In genomic region chr7:101835136-101835535, GRCh38 we compare ENCODE assay signal across 2 cellular contexts.
TF ChIP-seq lines count a peak whose summit lies in the region.

No MANE protein-coding gene starts in this region.

TF ChIP-seq in IMR-90, 13 proteins besides CTCF, POLR2A, EP300 and RAD21:
- no peak for TF ChIP-seq MAZ (IDR thresholded peaks at IDR 0.05; ENCODE audit: borderline replicate concordance, low read depth, low read length)
- no peak for TF ChIP-seq MXI1 (IDR thresholded peaks at IDR 0.05; ENCODE audit: borderline replicate concordance, low read depth, low read length)
- no peak for TF ChIP-seq CEBPB (IDR thresholded peaks at IDR 0.05; ENCODE audit: low read depth, low read length)
- TF ChIP-seq SMC3 (IDR thresholded peaks at IDR 0.05; ENCODE audit: low read depth, low read length), result no peak
- no peak for TF ChIP-seq USF2 (IDR thresholded peaks at IDR 0.05; ENCODE audit: low read depth, low read length)
- no peak for TF ChIP-seq NFE2L2 (IDR thresholded peaks at IDR 0.05; ENCODE audit: low read depth, low read length)
- no peak for TF ChIP-seq MAFK (IDR thresholded peaks at IDR 0.05; ENCODE audit: low read depth, low read length)
- no peak for TF ChIP-seq FOS (IDR thresholded peaks at IDR 0.05; ENCODE audit: low read depth, low read length)
- no peak for TF ChIP-seq BHLHE40 (IDR thresholded peaks at IDR 0.05; ENCODE audit: low read depth, low read length)
- TF ChIP-seq CHD1 (IDR thresholded peaks at IDR 0.05; ENCODE audit: low read depth, low read length), result no peak
- TF ChIP-seq, protein P1, sequence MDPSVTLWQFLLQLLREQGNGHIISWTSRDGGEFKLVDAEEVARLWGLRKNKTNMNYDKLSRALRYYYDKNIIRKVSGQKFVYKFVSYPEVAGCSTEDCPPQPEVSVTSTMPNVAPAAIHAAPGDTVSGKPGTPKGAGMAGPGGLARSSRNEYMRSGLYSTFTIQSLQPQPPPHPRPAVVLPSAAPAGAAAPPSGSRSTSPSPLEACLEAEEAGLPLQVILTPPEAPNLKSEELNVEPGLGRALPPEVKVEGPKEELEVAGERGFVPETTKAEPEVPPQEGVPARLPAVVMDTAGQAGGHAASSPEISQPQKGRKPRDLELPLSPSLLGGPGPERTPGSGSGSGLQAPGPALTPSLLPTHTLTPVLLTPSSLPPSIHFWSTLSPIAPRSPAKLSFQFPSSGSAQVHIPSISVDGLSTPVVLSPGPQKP (IDR thresholded peaks at IDR 0.05; ENCODE audit: borderline replicate concordance, low read depth, low read length), result no peak
- TF ChIP-seq RCOR1 (IDR thresholded peaks at IDR 0.05; ENCODE audit: insufficient replicate concordance, low read length), result no peak
- no peak for TF ChIP-seq RFX5 (IDR thresholded peaks at IDR 0.05; ENCODE audit: low read depth, low read length)

TF ChIP-seq in K562, 482 proteins besides CTCF, POLR2A, EP300 and RAD21:
- TF ChIP-seq ZNF146 (CRISPR knock-in tag; IDR thresholded peaks at IDR 0.05; ENCODE audit: unreplicated experiment), result peak; percentile 77
- TF ChIP-seq TAF15 (IDR thresholded peaks at IDR 0.05; ENCODE audit: low read depth, low read length), result no peak
TF ChIP-seq in K562: peak in this region for 1.
